In genomic region chr5:71705416-71705815, GRCh38 we compare ENCODE assay signal across 36 cellular contexts. TPM values are rescaled to one million over a fixed set of nuclear protein-coding genes. Genes with fewer than 3 reads are reported as not detected.
"Had no signal": no experiment of that assay in that cellular context is flagged by ENCODE, and none has a peak within 500 bp of the region (broad histone marks: within the 10 kb centered on the region; RNA-seq: fewer than 3 reads in every experiment).

No MANE protein-coding gene starts in this region.

- H3K27me3 ChIP-seq: body of pancreas, breast epithelium, SJCRH30 had no signal

- ATAC-seq: activated CD8-positive, alpha-beta T cell treated with anti-CD3 and anti-CD28 coated beads for 36 hours; activated T-cell treated with anti-CD3 and anti-CD28 coated beads, Interleukin-2, amount 50 U/mL, for 72 hours; activated T-helper 17 cell treated with anti-CD3 and anti-CD28 coated beads, Interleukin-2, amount 50 U/mL, for 72 hours; body of pancreas; Panc1 had no signal

- H3K27ac ChIP-seq: body of pancreas, breast epithelium, SJCRH30 had no signal

- H3K27ac Mint-ChIP-seq: activated CD4-positive, alpha-beta T cell treated with anti-CD3 and anti-CD28 coated beads, Interleukin-2, amount 10 ng/mL, durations not matched to agents 24 days and 14 days; activated CD8-positive, alpha-beta T cell treated with anti-CD3 and anti-CD28 coated beads for 36 hours; activated naive CD8-positive, alpha-beta T cell treated with anti-CD3 and anti-CD28 coated beads for 36 hours; activated T-cell treated with anti-CD3 and anti-CD28 coated beads, Interleukin-2, amount 50 U/mL, for 72 hours; activated T-helper 17 cell treated with anti-CD3 and anti-CD28 coated beads, Interleukin-2, amount 50 U/mL, for 72 hours; T-helper 1 cell treated with Interleukin-12 subunit alpha and Interleukin-12 subunit beta and Interleukin-4 antibody, amounts not matched to agents 30 μg/mL and 1 μg/mL, for 36 hours; T-helper 2 cell treated with Interferon-gamma antibody and Interleukin-4, amounts not matched to agents 5 μg/mL and 100 μg/mL, for 36 hours had no signal

- H3K36me3 ChIP-seq: breast epithelium, SJCRH30 had no signal

- H3K36me3 Mint-ChIP-seq: activated naive CD8-positive, alpha-beta T cell treated with anti-CD3 and anti-CD28 coated beads for 36 hours had no signal

- H3K9me3 ChIP-seq: body of pancreas, breast epithelium, SJCRH30, SK-N-SH had no signal

- H3K9ac ChIP-seq: SK-N-SH had no signal

- H3K4me3 ChIP-seq: body of pancreas, breast epithelium, SJCRH30 had no signal

- DNase-seq: activated CD4-positive, alpha-beta T cell treated with anti-CD3 and anti-CD28 coated beads, Interleukin-2, amount 10 ng/mL, durations not matched to agents 24 days and 14 days; activated CD4-positive, alpha-beta T cell treated with anti-CD3 and anti-CD28 coated beads, Interleukin-2, amount 50 U/mL, for 4 hours; activated CD8-positive, alpha-beta T cell treated with anti-CD3 and anti-CD28 coated beads for 36 hours; activated effector memory CD4-positive, alpha-beta T cell treated with anti-CD3 and anti-CD28 coated beads, Interleukin-2, amount 50 U/mL, for 16 hours; activated naive CD4-positive, alpha-beta T cell; activated naive CD4-positive, alpha-beta T cell treated with anti-CD3 and anti-CD28 coated beads, Interleukin-2, amount 50 U/mL, for 16 hours; activated naive CD8-positive, alpha-beta T cell treated with anti-CD3 and anti-CD28 coated beads for 36 hours; activated T-cell treated with anti-CD3 and anti-CD28 coated beads, Interleukin-2, amount 50 U/mL, for 1 hour; activated T-cell treated with anti-CD3 and anti-CD28 coated beads, Interleukin-2, amount 50 U/mL, for 72 hours; amniotic stem cell; aorta; body of pancreas; Kasumi-1; MM.1S; NCI-H1092 treated with DMSO at 0.1 percent for 48 hours; NCI-H1417; NCI-H146; NCI-H187 treated with DMSO at 0.1 percent for 48 hours; NCI-H2081; NCI-H2171 treated with DMSO at 0.1 percent for 48 hours; NCI-H2227 treated with DMSO at 0.1 percent for 48 hours; NCI-H446; NCI-H510A treated with DMSO at 0.1 percent for 48 hours; NCI-H526 treated with DMSO at 0.1 percent for 48 hours; NCI-H82; SHP77; SJCRH30; SK-N-SH had no signal

- H3K4me2 ChIP-seq: SK-N-SH had no signal

- H3K4me1 Mint-ChIP-seq: activated CD4-positive, alpha-beta T cell treated with anti-CD3 and anti-CD28 coated beads, Interleukin-2, amount 10 ng/mL, durations not matched to agents 24 days and 14 days; activated naive CD8-positive, alpha-beta T cell treated with anti-CD3 and anti-CD28 coated beads for 36 hours; activated T-helper 17 cell treated with anti-CD3 and anti-CD28 coated beads, Interleukin-2, amount 50 U/mL, for 72 hours had no signal

- H3K4me3 Mint-ChIP-seq: activated CD4-positive, alpha-beta T cell treated with anti-CD3 and anti-CD28 coated beads, Interleukin-2, amount 10 ng/mL, durations not matched to agents 24 days and 14 days; activated CD8-positive, alpha-beta T cell treated with anti-CD3 and anti-CD28 coated beads for 36 hours; activated naive CD8-positive, alpha-beta T cell treated with anti-CD3 and anti-CD28 coated beads for 36 hours; activated T-cell treated with anti-CD3 and anti-CD28 coated beads, Interleukin-2, amount 50 U/mL, for 72 hours; activated T-helper 17 cell treated with anti-CD3 and anti-CD28 coated beads, Interleukin-2, amount 50 U/mL, for 72 hours; T-helper 1 cell treated with Interleukin-12 subunit alpha and Interleukin-12 subunit beta and Interleukin-4 antibody, amounts not matched to agents 30 μg/mL and 1 μg/mL, for 36 hours; T-helper 2 cell treated with Interferon-gamma antibody and Interleukin-4, amounts not matched to agents 5 μg/mL and 100 μg/mL, for 36 hours had no signal

- H3K4me1 ChIP-seq: body of pancreas, breast epithelium had no signal

- H3K9me3 Mint-ChIP-seq: activated CD4-positive, alpha-beta T cell treated with anti-CD3 and anti-CD28 coated beads, Interleukin-2, amount 10 ng/mL, durations not matched to agents 24 days and 14 days; activated CD8-positive, alpha-beta T cell treated with anti-CD3 and anti-CD28 coated beads for 36 hours; activated naive CD8-positive, alpha-beta T cell treated with anti-CD3 and anti-CD28 coated beads for 36 hours; activated T-cell treated with anti-CD3 and anti-CD28 coated beads, Interleukin-2, amount 50 U/mL, for 72 hours; activated T-helper 17 cell treated with anti-CD3 and anti-CD28 coated beads, Interleukin-2, amount 50 U/mL, for 72 hours; T-helper 1 cell treated with Interleukin-12 subunit alpha and Interleukin-12 subunit beta and Interleukin-4 antibody, amounts not matched to agents 30 μg/mL and 1 μg/mL, for 36 hours; T-helper 2 cell treated with Interferon-gamma antibody and Interleukin-4, amounts not matched to agents 5 μg/mL and 100 μg/mL, for 36 hours had no signal

RNA-seq across cellular contexts. Expression of gene CARTPT, which starts 13.7 kb away (rescaled TPM):
- total RNA-seq: activated CD4-positive, alpha-beta T cell treated with anti-CD3 and anti-CD28 coated beads, Interleukin-2, amount 10 ng/mL, durations not matched to agents 24 days and 14 days; activated CD8-positive, alpha-beta memory T cell treated with anti-CD3 and anti-CD28 coated beads for 36 hours; activated CD8-positive, alpha-beta T cell treated with anti-CD3 and anti-CD28 coated beads for 36 hours; activated naive CD8-positive, alpha-beta T cell treated with anti-CD3 and anti-CD28 coated beads for 36 hours; activated T-cell treated with anti-CD3 and anti-CD28 coated beads, Interleukin-2, amount 50 U/mL, for 72 hours; activated T-helper 17 cell treated with anti-CD3 and anti-CD28 coated beads, Interleukin-2, amount 50 U/mL, for 72 hours; aorta; body of pancreas; breast epithelium; cardiac septum; RPMI7951; SJCRH30 had no signal
- polyA plus RNA-seq: SK-N-SH had no signal
